ENCODE assay signal across 26 cellular contexts in the genomic region with DNA sequence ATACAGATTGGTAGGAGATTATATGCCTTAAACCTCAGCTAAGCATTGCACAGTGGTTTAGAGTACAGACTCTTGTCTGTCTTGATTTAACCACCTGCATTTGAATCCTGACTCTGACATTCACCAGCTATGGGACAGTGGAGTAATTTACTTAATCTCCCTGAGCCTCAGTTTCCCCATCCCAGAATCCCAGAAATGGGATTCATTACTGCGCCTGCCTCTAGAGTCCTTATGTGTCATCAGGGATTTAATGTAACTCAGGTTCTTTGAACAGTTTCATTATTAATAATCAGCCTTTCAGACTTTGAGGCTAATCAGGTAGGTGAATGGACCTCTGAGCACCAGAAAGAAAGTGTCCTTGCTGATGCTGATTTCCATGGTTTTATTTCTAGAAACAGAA.
"Had no signal": no experiment of that assay in that cellular context is flagged by ENCODE, and none has a peak within 500 bp of the region (broad histone marks: within the 10 kb centered on the region; RNA-seq: fewer than 3 reads in every experiment).

No MANE protein-coding gene starts in this region.

- DNase-seq: activated CD4-positive, alpha-beta memory T cell treated with anti-CD3 and anti-CD28 coated beads, Interleukin-2, amount 10 ng/mL, durations not matched to agents 7 days and 5 days; activated CD4-positive, alpha-beta T cell treated with anti-CD3 and anti-CD28 coated beads for 36 hours; activated CD4-positive, alpha-beta T cell treated with anti-CD3 and anti-CD28 coated beads, Interleukin-2, amount 50 U/mL, for 1 hour; activated CD8-positive, alpha-beta memory T cell treated with anti-CD3 and anti-CD28 coated beads, Interleukin-2, amount 50 U/mL, for 4 hours; activated gamma-delta T cell treated with Interleukin-2 at 50 U/mL for 16 hours; activated naive CD4-positive, alpha-beta T cell treated with anti-CD3 and anti-CD28 coated beads, Interleukin-2, amount 10 ng/mL, durations not matched to agents 7 days and 5 days; activated T-cell treated with anti-CD3 and anti-CD28 coated beads, Interleukin-2, amount 50 U/mL, for 72 hours; body of pancreas; central memory CD4-positive, alpha-beta T cell; MM.1S; NCI-H1105; NCI-H1436; NCI-H1694 treated with DMSO at 0.1 percent for 48 hours; NCI-H2029 treated with DMSO at 0.1 percent for 48 hours; NCI-H345; NCI-H510A; NCI-H526 treated with DMSO at 0.1 percent for 48 hours; NCI-H82; RPMI8226; T-cell; WERI-Rb-1 had no signal

- FAIRE-seq: bronchial epithelial cell had no signal

- H3K4me3 ChIP-seq: ascending aorta, body of pancreas, SK-N-MC had no signal

- H3K4me3 Mint-ChIP-seq: activated CD4-positive, alpha-beta memory T cell treated with anti-CD3 and anti-CD28 coated beads, Interleukin-2, amount 10 ng/mL, durations not matched to agents 7 days and 5 days; activated CD4-positive, alpha-beta T cell treated with anti-CD3 and anti-CD28 coated beads for 36 hours; activated naive CD4-positive, alpha-beta T cell treated with anti-CD3 and anti-CD28 coated beads, Interleukin-2, amount 10 ng/mL, durations not matched to agents 7 days and 5 days; activated T-cell treated with anti-CD3 and anti-CD28 coated beads, Interleukin-2, amount 50 U/mL, for 72 hours; T-cell had no signal

- H3K36me3 ChIP-seq: WERI-Rb-1 had no signal

- H3K27ac Mint-ChIP-seq: activated CD4-positive, alpha-beta memory T cell treated with anti-CD3 and anti-CD28 coated beads, Interleukin-2, amount 10 ng/mL, durations not matched to agents 7 days and 5 days; activated CD4-positive, alpha-beta T cell treated with anti-CD3 and anti-CD28 coated beads for 36 hours; activated naive CD4-positive, alpha-beta T cell treated with anti-CD3 and anti-CD28 coated beads, Interleukin-2, amount 10 ng/mL, durations not matched to agents 7 days and 5 days; activated T-cell treated with anti-CD3 and anti-CD28 coated beads, Interleukin-2, amount 50 U/mL, for 72 hours; activated T-helper 2 cell treated with anti-CD3 and anti-CD28 coated beads, Interferon-gamma antibody, Interleukin-2, Interleukin-4, amounts not matched to agents 10 μg/mL and 5 μg/mL and 100 μg/mL, durations not matched to agents 14 hours and 24 hours and 36 hours had no signal

- H3K27me3 ChIP-seq: ascending aorta, body of pancreas had no signal

- H3K9me3 ChIP-seq: ascending aorta, body of pancreas had no signal

- ATAC-seq: activated T-cell treated with anti-CD3 and anti-CD28 coated beads, Interleukin-2, amount 50 U/mL, for 72 hours; body of pancreas; Right ventricle myocardium inferior; T-cell had no signal

- H3K27ac ChIP-seq: ascending aorta, body of pancreas, SK-N-MC, WERI-Rb-1 had no signal

- H3K9me3 Mint-ChIP-seq: activated CD4-positive, alpha-beta memory T cell treated with anti-CD3 and anti-CD28 coated beads, Interleukin-2, amount 10 ng/mL, durations not matched to agents 7 days and 5 days; activated naive CD4-positive, alpha-beta T cell treated with anti-CD3 and anti-CD28 coated beads, Interleukin-2, amount 10 ng/mL, durations not matched to agents 7 days and 5 days; activated T-cell treated with anti-CD3 and anti-CD28 coated beads, Interleukin-2, amount 50 U/mL, for 72 hours; activated T-helper 2 cell treated with anti-CD3 and anti-CD28 coated beads, Interferon-gamma antibody, Interleukin-2, Interleukin-4, amounts not matched to agents 10 μg/mL and 5 μg/mL and 100 μg/mL, durations not matched to agents 14 hours and 24 hours and 36 hours; T-cell had no signal

- H3K27me3 Mint-ChIP-seq: activated CD4-positive, alpha-beta memory T cell treated with anti-CD3 and anti-CD28 coated beads, Interleukin-2, amount 10 ng/mL, durations not matched to agents 7 days and 5 days; activated CD4-positive, alpha-beta T cell treated with anti-CD3 and anti-CD28 coated beads for 36 hours; activated naive CD4-positive, alpha-beta T cell treated with anti-CD3 and anti-CD28 coated beads, Interleukin-2, amount 10 ng/mL, durations not matched to agents 7 days and 5 days; T-cell had no signal
